In the genomic region with DNA sequence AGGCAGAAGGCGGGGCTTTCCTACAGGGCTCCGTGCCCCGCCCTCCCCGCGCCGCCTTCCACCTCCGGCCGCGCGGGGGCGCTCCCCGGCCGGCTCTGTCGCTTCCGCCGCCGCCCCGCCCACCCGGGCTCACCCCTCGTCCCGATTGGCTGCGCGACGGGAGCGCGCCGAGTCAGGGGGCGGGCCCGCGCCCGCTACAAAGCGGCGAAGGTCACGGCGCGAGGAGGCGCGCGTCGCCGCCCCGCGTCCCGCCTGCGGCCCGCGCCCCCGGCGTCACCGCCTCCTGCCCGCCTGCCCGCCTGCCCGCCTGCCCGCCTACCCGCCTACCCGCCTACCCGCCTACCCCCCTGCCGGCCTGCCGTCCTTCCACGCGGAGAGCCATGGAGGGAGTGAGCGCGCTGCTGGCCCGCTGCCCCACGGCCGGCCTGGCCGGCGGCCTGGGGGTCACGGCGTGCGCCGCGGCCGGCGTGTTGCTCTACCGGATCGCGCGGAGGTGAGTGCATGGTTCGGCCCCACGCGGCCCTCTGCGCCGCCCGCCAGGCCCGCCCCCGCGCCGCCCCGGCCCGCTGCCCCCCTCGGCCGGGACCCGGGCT, we compare ENCODE assay signal across 8 cellular contexts. TPM values are rescaled to one million over a fixed set of nuclear protein-coding genes. Genes with fewer than 3 reads are reported as not detected.
A peak's percentile ranks its signal among the peaks of the same experiment; 100 is the strongest.
DNase-seq lines count a peak whose midpoint lies in the region; ATAC-seq and TF ChIP-seq lines count a peak whose summit lies in the region.

A gene with protein sequence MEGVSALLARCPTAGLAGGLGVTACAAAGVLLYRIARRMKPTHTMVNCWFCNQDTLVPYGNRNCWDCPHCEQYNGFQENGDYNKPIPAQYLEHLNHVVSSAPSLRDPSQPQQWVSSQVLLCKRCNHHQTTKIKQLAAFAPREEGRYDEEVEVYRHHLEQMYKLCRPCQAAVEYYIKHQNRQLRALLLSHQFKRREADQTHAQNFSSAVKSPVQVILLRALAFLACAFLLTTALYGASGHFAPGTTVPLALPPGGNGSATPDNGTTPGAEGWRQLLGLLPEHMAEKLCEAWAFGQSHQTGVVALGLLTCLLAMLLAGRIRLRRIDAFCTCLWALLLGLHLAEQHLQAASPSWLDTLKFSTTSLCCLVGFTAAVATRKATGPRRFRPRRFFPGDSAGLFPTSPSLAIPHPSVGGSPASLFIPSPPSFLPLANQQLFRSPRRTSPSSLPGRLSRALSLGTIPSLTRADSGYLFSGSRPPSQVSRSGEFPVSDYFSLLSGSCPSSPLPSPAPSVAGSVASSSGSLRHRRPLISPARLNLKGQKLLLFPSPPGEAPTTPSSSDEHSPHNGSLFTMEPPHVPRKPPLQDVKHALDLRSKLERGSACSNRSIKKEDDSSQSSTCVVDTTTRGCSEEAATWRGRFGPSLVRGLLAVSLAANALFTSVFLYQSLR (plus strand): TSS at position 361 of the 593 bp plus-strand sequence. CDS start 20 bp downstream, at position 381.

- ATAC-seq in HG02798 (IDR thresholded peaks at IDR 0.05; ENCODE audit: poor library complexity, unreplicated experiment): peak; percentile 86
- ATAC-seq in GM18873 (IDR thresholded peaks at IDR 0.05; ENCODE audit: low FRiP score, unreplicated experiment): no peak

- intact Hi-C loops in T-helper 2 cell treated with Interferon-gamma antibody and Interleukin-4, amounts not matched to agents 100 ng/mL and 5 ng/mL, for 36 hours (cut with micrococcal nuclease): loop anchor here (1.0 to 5.0 kb wide), 5 partner anchors 39 to 322 kb away; a partner anchor contains a TSS
- intact Hi-C loops in ascending aorta (cut with DNase I): loop anchor here (1.0 to 5.0 kb wide), 3 partner anchors 49 to 461 kb away; a partner anchor contains a TSS

- H3K27ac ChIP-seq in ascending aorta: peak within 1 kb of the TSS in 1 of 2 donors; percentile 67

- no peaks in the 10 kb centered on the region for H3K36me3 ChIP-seq in ascending aorta

- H3K4me3 ChIP-seq in GM12875 (ENCODE audit: low read depth, low read length) (peak within 1 kb of the TSS; percentile 80), ascending aorta (peak within 1 kb of the TSS; percentile 77 to 91)

- DNase-seq in NCI-H1417 treated with DMSO at 0.1 percent for 48 hours (lab: John Stamatoyannopoulos, UW) (peak; percentile 49), ascending aorta (ENCODE audit: low spot score in 2 of 2) (peak; percentile 56 to 96), hepatic stellate cell (ENCODE audit: low spot score) (peak; percentile 97), retina (peak; percentile 94)

- no peaks in the 10 kb centered on the region for H3K27me3 ChIP-seq in ascending aorta

- TF ChIP-seq CTCF in GM12875 (IDR thresholded peaks at IDR 0.05; ENCODE audit: borderline replicate concordance, insufficient read depth, low read depth, low read length): peak; percentile 87
- TF ChIP-seq CTCF in ascending aorta (IDR thresholded peaks at IDR 0.05): peak in 2 of 3 experiments; percentile 63 to 80

- peaks cover 8 to 10% of the 10 kb centered on the region in 2 donors for H3K4me1 ChIP-seq in ascending aorta

- no peaks in the 10 kb centered on the region for H3K9me3 ChIP-seq in ascending aorta

RNA-seq across cellular contexts. Expression of the gene that starts here (rescaled TPM):
- total RNA-seq in T-helper 2 cell treated with Interferon-gamma antibody and Interleukin-4, amounts not matched to agents 100 ng/mL and 5 ng/mL, for 36 hours: 23.4 and 24.3 TPM in 2 replicates
- total RNA-seq in ascending aorta: 12.8 TPM
